In the genomic region with DNA sequence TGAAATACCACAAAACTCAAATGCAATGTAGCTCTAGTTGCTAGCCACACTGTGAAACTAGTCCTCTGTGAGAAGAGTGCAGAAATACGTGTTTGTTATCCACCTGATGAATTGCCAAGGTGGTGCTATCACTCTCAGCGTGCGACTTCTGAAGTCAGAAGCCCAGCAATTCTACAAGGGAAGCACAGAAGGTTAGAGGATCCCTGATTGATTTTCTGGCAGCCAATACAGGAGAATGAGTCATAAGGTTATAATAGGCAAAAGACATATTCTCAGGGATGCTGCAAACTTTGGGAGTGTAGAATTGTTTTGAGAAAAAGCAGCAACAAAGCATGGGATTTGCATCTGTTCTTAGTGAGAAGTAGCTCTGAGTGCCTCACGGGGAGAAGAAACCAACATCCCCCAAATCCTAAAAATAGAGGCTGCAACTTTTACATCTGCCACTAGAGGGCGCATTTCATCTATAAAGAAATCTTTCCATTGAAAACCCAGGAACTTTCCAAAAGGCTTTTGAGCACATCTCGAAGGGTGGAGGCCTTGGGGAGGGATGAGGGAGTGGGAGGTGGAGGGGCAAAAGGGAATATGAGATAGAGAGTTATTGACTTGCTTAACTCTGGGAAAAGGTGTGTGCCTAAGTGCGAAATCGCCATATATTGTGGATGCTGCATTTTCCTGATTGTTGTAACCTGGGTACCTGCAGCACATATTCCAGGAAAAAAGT, we compare ENCODE assay signal across 8 cellular contexts.
DNase-seq lines count a peak whose midpoint lies in the region; ATAC-seq and TF ChIP-seq lines count a peak whose summit lies in the region.

No MANE protein-coding gene starts in this region.

- H3K4me1 Mint-ChIP-seq in glutamatergic neuron (ENCODE audit: low read depth, unreplicated experiment), result peaks cover 4% of the 10 kb centered on the region

- no peak for ATAC-seq in HG03097 (IDR thresholded peaks at IDR 0.05; ENCODE audit: low FRiP score, unreplicated experiment)
- ATAC-seq in GM19397 (IDR thresholded peaks at IDR 0.05; ENCODE audit: unreplicated experiment), result no peak

- DNase-seq in AG10803 (ENCODE audit: low read depth) (peak; percentile 33), NCI-H2107 treated with DMSO at 0.1 percent for 48 hours (lab: John Stamatoyannopoulos, UW; ENCODE audit: unreplicated experiment) (peak; percentile 48), glutamatergic neuron (peak; percentile 28), retina (peak; percentile 66)
- DNase-seq in activated CD4-positive, alpha-beta T cell treated with anti-CD3 and anti-CD28 coated beads for 48 hours, result peak; percentile 34

- no peaks in the 10 kb centered on the region for H3K36me3 Mint-ChIP-seq in glutamatergic neuron (ENCODE audit: unreplicated experiment)

- peaks cover 1% of the 10 kb centered on the region for H3K9me3 Mint-ChIP-seq in glutamatergic neuron (ENCODE audit: unreplicated experiment)

- H3K27me3 Mint-ChIP-seq in glutamatergic neuron (ENCODE audit: unreplicated experiment), result no peaks in the 10 kb centered on the region

- peak; percentile 83 for TF ChIP-seq CTCF in AG10803 (conservative IDR thresholded peaks at IDR 0.05; ENCODE audit: low read length)
- peak; percentile 70 for TF ChIP-seq CTCF in GM12873 (IDR thresholded peaks at IDR 0.05; ENCODE audit: insufficient read depth, low read depth, low read length, missing control alignments)
- TF ChIP-seq CTCF in glutamatergic neuron (IDR thresholded peaks at IDR 0.05; ENCODE audit: partially characterized antibody, unreplicated experiment), result peak; percentile 99

- H3K4me3 ChIP-seq in AG10803 (ENCODE audit: low read length), result no peak overlapping the region

- no peak overlapping the region for H3K4me3 Mint-ChIP-seq in glutamatergic neuron (ENCODE audit: unreplicated experiment)

- H3K27ac Mint-ChIP-seq in glutamatergic neuron (ENCODE audit: unreplicated experiment), result no peak overlapping the region
